10 cellular contexts compared by ENCODE assay signal in genomic region chr14:68549057-68549421, GRCh38.
DNase-seq lines count a peak whose midpoint lies in the region; ATAC-seq and TF ChIP-seq lines count a peak whose summit lies in the region.
"Had no signal": no experiment of that assay in that cellular context is flagged by ENCODE, and none has a peak within 500 bp of the region (broad histone marks: within the 10 kb centered on the region; RNA-seq: fewer than 3 reads in every experiment).

No MANE protein-coding gene starts in this region.

- H3K4me1 Mint-ChIP-seq in GM23338, result peaks cover 37% of the 10 kb centered on the region
- H3K4me1 Mint-ChIP-seq in CD14-positive monocyte, result peaks cover 35% of the 10 kb centered on the region
- H3K4me1 Mint-ChIP-seq: activated naive CD4-positive, alpha-beta T cell treated with anti-CD3 and anti-CD28 coated beads, Interleukin-2, amount 10 ng/mL, durations not matched to agents 7 days and 5 days had no signal

- H3K27me3 ChIP-seq in GM23338 (ENCODE audit: insufficient read depth) (peaks cover 6% of the 10 kb centered on the region; the same call in 1 of the 2 replicates), stomach (no peaks in the 10 kb centered on the region)

- H3K4me1 ChIP-seq in GM23338 (ENCODE audit: insufficient read depth), result peaks cover 32% of the 10 kb centered on the region
- H3K4me1 ChIP-seq in stomach, result peaks cover 49 to 95% (median 79%) of the 10 kb centered on the region in 4 donors

- 36 to 64% (median 56%) methylated on average over 1 of the region's 1 CpG for WGBS in stomach, 5 donors

- TF ChIP-seq POLR2A in stomach (IDR thresholded peaks at IDR 0.05), result no peak

- DNase-seq in GM23338 (ENCODE audit: low spot score), result peak; percentile 11
- DNase-seq in hepatic stellate cell (ENCODE audit: low spot score), result peak; percentile 74
- no peak for DNase-seq in stomach
- DNase-seq in CD14-positive monocyte (ENCODE audit: low spot score), result no peak
- no peak for DNase-seq in COLO829 (ENCODE audit: low spot score)
- DNase-seq: activated naive CD4-positive, alpha-beta T cell treated with anti-CD3 and anti-CD28 coated beads, Interleukin-2, amount 10 ng/mL, durations not matched to agents 7 days and 5 days; T-helper 2 cell had no signal

- no peaks in the 10 kb centered on the region for H3K9me3 ChIP-seq in stomach

- ATAC-seq in GM23338, result no peak
- ATAC-seq in HG03354 (IDR thresholded peaks at IDR 0.05; ENCODE audit: poor library complexity, severe bottlenecking, unreplicated experiment), result no peak
- ATAC-seq in HG03520 (IDR thresholded peaks at IDR 0.05; ENCODE audit: unreplicated experiment), result no peak

- peak overlapping the region; percentile 36 for H3K4me2 ChIP-seq in GM23338

- H3K79me2 ChIP-seq in GM23338 (replicated peaks; ENCODE audit: insufficient read depth), result no peaks in the 10 kb centered on the region

- H3K27ac ChIP-seq in GM23338 (ENCODE audit: low read depth) (no peak overlapping the region), angular gyrus (ENCODE audit: low read depth, low read length) (peak overlapping the region; percentile 42), stomach (peak overlapping the region; percentile 84 to 95 (median 92))

- no peaks in the 10 kb centered on the region for H3K36me3 Mint-ChIP-seq in GM23338 (ENCODE audit: low read depth)
- H3K36me3 Mint-ChIP-seq in CD14-positive monocyte, result peaks cover 0 to 12% of the 10 kb centered on the region in 2 donors
- H3K36me3 Mint-ChIP-seq: activated naive CD4-positive, alpha-beta T cell treated with anti-CD3 and anti-CD28 coated beads, Interleukin-2, amount 10 ng/mL, durations not matched to agents 7 days and 5 days had no signal

- TF ChIP-seq EP300 in stomach (IDR thresholded peaks at IDR 0.05), result peak; percentile 49

- no peak for TF ChIP-seq CTCF in GM23338 (conservative IDR thresholded peaks at IDR 0.05; ENCODE audit: low read depth in 2 of 2)
- no peak for TF ChIP-seq CTCF in stomach (IDR thresholded peaks at IDR 0.05)
- TF ChIP-seq CTCF in CD14-positive monocyte (IDR thresholded peaks at IDR 0.05), result no peak

- H3K36me3 ChIP-seq in GM23338 (ENCODE audit: insufficient read depth), result no peaks in the 10 kb centered on the region; the same call in 1 of the 2 replicates
- no peaks in the 10 kb centered on the region for H3K36me3 ChIP-seq in stomach

- H3K27me3 Mint-ChIP-seq in GM23338 (ENCODE audit: insufficient read depth, low read depth, poor library complexity) (peaks cover 11% of the 10 kb centered on the region), CD14-positive monocyte (ENCODE audit: low read depth in 3 of 3) (peaks cover 0 to 3% (median 1%) of the 10 kb centered on the region in 3 donors)
- H3K27me3 Mint-ChIP-seq: activated naive CD4-positive, alpha-beta T cell treated with anti-CD3 and anti-CD28 coated beads, Interleukin-2, amount 10 ng/mL, durations not matched to agents 7 days and 5 days had no signal

- H3K4me3 Mint-ChIP-seq in GM23338 (no peak overlapping the region), CD14-positive monocyte (no peak overlapping the region)
- H3K4me3 Mint-ChIP-seq: activated naive CD4-positive, alpha-beta T cell treated with anti-CD3 and anti-CD28 coated beads, Interleukin-2, amount 10 ng/mL, durations not matched to agents 7 days and 5 days had no signal

- H3F3A ChIP-seq in GM23338 (replicated peaks; ENCODE audit: low read depth), result 0 out of 2 replicates have a peak, but pooled peaks cover 2% of the 10 kb centered on the region

- H2AFZ ChIP-seq in GM23338, result no peak overlapping the region

- H3K9me3 Mint-ChIP-seq in GM23338 (no peaks in the 10 kb centered on the region), CD14-positive monocyte (peaks cover 0 to 3% (median 0%) of the 10 kb centered on the region in 7 donors)
- H3K9me3 Mint-ChIP-seq: activated naive CD4-positive, alpha-beta T cell treated with anti-CD3 and anti-CD28 coated beads, Interleukin-2, amount 10 ng/mL, durations not matched to agents 7 days and 5 days had no signal

- H4K20me1 ChIP-seq in GM23338 (replicated peaks; ENCODE audit: insufficient read depth), result no peaks in the 10 kb centered on the region

- H3K27ac Mint-ChIP-seq in GM23338 (no peak overlapping the region), CD14-positive monocyte (no peak overlapping the region)
- H3K27ac Mint-ChIP-seq: activated naive CD4-positive, alpha-beta T cell treated with anti-CD3 and anti-CD28 coated beads, Interleukin-2, amount 10 ng/mL, durations not matched to agents 7 days and 5 days had no signal

- intact Hi-C loops in stomach (cut with DNase I; ENCODE audit: low total_unique reads) (no loop called here), CD14-positive monocyte (cut with micrococcal nuclease) (no loop called here)

- H3K9me2 ChIP-seq in GM23338 (ENCODE audit: insufficient read depth), result peaks cover 10% of the 10 kb centered on the region; the same call in 1 of the 2 replicates

- H3K4me3 ChIP-seq in GM23338, result no peak overlapping the region
- no peak overlapping the region for H3K4me3 ChIP-seq in stomach

TF ChIP-seq in GM23338, 12 proteins besides CTCF, POLR2A, EP300 and RAD21:
- TF ChIP-seq ETS1 (IDR thresholded peaks at IDR 0.05), result no peak
- TF ChIP-seq ZNF462 (CRISPR knock-in tag; IDR thresholded peaks at IDR 0.05), result peak; percentile 40; the same call in 1 of the 2 replicates

Comparison
In these comparisons a context has a peak if more than half of its experiments do, and no peak if none do; other contexts are left out.
1. DNase-seq: peak in GM23338 (single experiment) and hepatic stellate cell (single experiment); none in stomach (single experiment), CD14-positive monocyte (single experiment) and COLO829 (single experiment).